In genomic region chr12:32896438-32897275, GRCh38 we compare ENCODE assay signal across 7 cellular contexts. TPM values are rescaled to one million over a fixed set of nuclear protein-coding genes. Genes with fewer than 3 reads are reported as not detected.
DNase-seq lines count a peak whose midpoint lies in the region; ATAC-seq and TF ChIP-seq lines count a peak whose summit lies in the region.

Gene PKP2 (minus strand): TSS chr12:32896777. CDS start chr12:32896731, 46 bp downstream.

- TF ChIP-seq POLR2A in heart left ventricle (IDR thresholded peaks at IDR 0.05) = peak; percentile 24 to 74

- TF ChIP-seq CTCF in heart left ventricle (IDR thresholded peaks at IDR 0.05) = no peak
- no peak for TF ChIP-seq CTCF in omental fat pad (IDR thresholded peaks at IDR 0.05)

- peak within 1 kb of the TSS; percentile 70 for H3K4me3 Mint-ChIP-seq in activated naive CD4-positive, alpha-beta T cell treated with anti-CD3 and anti-CD28 coated beads, Interleukin-2, amount 10 ng/mL, durations not matched to agents 7 days and 5 days

- DNase-seq in NCI-H2171 treated with DMSO at 0.1 percent for 48 hours (lab: John Stamatoyannopoulos, UW) (peak; percentile 84), heart left ventricle (peak; percentile 59 to 79 (median 64)), omental fat pad (ENCODE audit: low spot score) (no peak), AML-193 (lab: John Stamatoyannopoulos, UW) (no peak)
- DNase-seq in activated naive CD4-positive, alpha-beta T cell treated with anti-CD3 and anti-CD28 coated beads, Interleukin-2, amount 10 ng/mL, durations not matched to agents 7 days and 5 days = peak; percentile 39

- peaks cover 55% of the 10 kb centered on the region for H3K27me3 Mint-ChIP-seq in activated naive CD4-positive, alpha-beta T cell treated with anti-CD3 and anti-CD28 coated beads, Interleukin-2, amount 10 ng/mL, durations not matched to agents 7 days and 5 days

- CTCF ChIA-PET in activated naive CD4-positive, alpha-beta T cell treated with anti-CD3 and anti-CD28 coated beads, Interleukin-2, amount 10 ng/mL, durations not matched to agents 7 days and 5 days (lab: Charles Lee) = no interaction called here

- no peaks in the 10 kb centered on the region for H3K9me3 ChIP-seq in heart left ventricle

- H3K4me3 ChIP-seq in heart left ventricle = peak within 1 kb of the TSS; percentile 60 to 96 (median 68)

- no peaks in the 10 kb centered on the region for H3K9me3 Mint-ChIP-seq in activated naive CD4-positive, alpha-beta T cell treated with anti-CD3 and anti-CD28 coated beads, Interleukin-2, amount 10 ng/mL, durations not matched to agents 7 days and 5 days

- 0 to 2% (median 1%) methylated on average over 24 to 94 of the region's 94 CpGs for WGBS in heart left ventricle, 4 donors

- intact Hi-C loops in heart left ventricle (cut with DNase I) = loop anchor here in 2 of 10 donors (10.0 kb wide), 2 partner anchors 92 to 112 kb away; no protein-coding TSS in a partner anchor

- peaks cover 0 to 26% (median 5%) of the 10 kb centered on the region in 9 donors for H3K27me3 ChIP-seq in heart left ventricle

- H3K27ac Mint-ChIP-seq in activated naive CD4-positive, alpha-beta T cell treated with anti-CD3 and anti-CD28 coated beads, Interleukin-2, amount 10 ng/mL, durations not matched to agents 7 days and 5 days = no peak within 1 kb of the TSS

- no peaks in the 10 kb centered on the region for H3K36me3 ChIP-seq in heart left ventricle

- H3K4me1 Mint-ChIP-seq in activated naive CD4-positive, alpha-beta T cell treated with anti-CD3 and anti-CD28 coated beads, Interleukin-2, amount 10 ng/mL, durations not matched to agents 7 days and 5 days = peaks cover 13% of the 10 kb centered on the region

- H3K27ac ChIP-seq in heart left ventricle = peak within 1 kb of the TSS; percentile 54 to 94 (median 83)

- ATAC-seq in GM18861 (IDR thresholded peaks at IDR 0.05; ENCODE audit: unreplicated experiment) = peak; percentile 38
- peak; percentile 53 for ATAC-seq in HG02840 (IDR thresholded peaks at IDR 0.05; ENCODE audit: low FRiP score, unreplicated experiment)
- peak; percentile 36 to 89 (median 78) for ATAC-seq in heart left ventricle
- ATAC-seq in omental fat pad (ENCODE audit: low FRiP score) = peak; percentile 91

- H3K36me3 Mint-ChIP-seq in activated naive CD4-positive, alpha-beta T cell treated with anti-CD3 and anti-CD28 coated beads, Interleukin-2, amount 10 ng/mL, durations not matched to agents 7 days and 5 days = no peaks in the 10 kb centered on the region

- H3K4me1 ChIP-seq in heart left ventricle = peaks cover 0 to 23% (median 3%) of the 10 kb centered on the region in 12 donors

RNA-seq across cellular contexts. Expression of gene PKP2, which starts in this region (rescaled TPM):
- total RNA-seq in heart left ventricle (100 to 1,000 TPM; 269 to 576 (median 402) TPM), omental fat pad (10 to 100 TPM in 3 of 4 donors, 1 to 10 TPM in 1; 3.9 to 24.8 (median 14.7) TPM)
- polyA plus RNA-seq in heart left ventricle = 100 to 1,000 TPM; 111 to 206 TPM

Comparison
In these comparisons a context has a peak if more than half of its experiments do, and no peak if none do; other contexts are left out.
1. RNA of gene PKP2 (total RNA-seq): 269 to 576 TPM in heart left ventricle; 3.9 to 24.8 TPM in omental fat pad; every median in the first group is over 10 times any median in the second.
2. ATAC-seq: peak in every context shown above with its lines; median percentile 91 in omental fat pad; 78 in heart left ventricle; 53 in HG02840; 38 in GM18861.
3. DNase-seq: peak in NCI-H2171 treated with DMSO at 0.1 percent for 48 hours (single experiment), activated naive CD4-positive, alpha-beta T cell treated with anti-CD3 and anti-CD28 coated beads, Interleukin-2, amount 10 ng/mL, durations not matched to agents 7 days and 5 days (single experiment) and heart left ventricle (5 of 5); none in omental fat pad (single experiment) and AML-193 (0 of 2).